In genomic region chr10:4978870-4979269, GRCh38 we compare ENCODE assay signal across 25 cellular contexts.
"Had no signal": no experiment of that assay in that cellular context is flagged by ENCODE, and none has a peak within 500 bp of the region (broad histone marks: within the 10 kb centered on the region; RNA-seq: fewer than 3 reads in every experiment).

No MANE protein-coding gene starts in this region.

- H3K27me3 ChIP-seq: colonic mucosa, dorsolateral prefrontal cortex, esophagus muscularis mucosa, esophagus squamous epithelium, gastrocnemius medialis, gastroesophageal sphincter, heart left ventricle, heart right ventricle had no signal

- H3K27ac ChIP-seq: colonic mucosa, coronary artery, dorsolateral prefrontal cortex, epithelial cell of prostate, esophagus muscularis mucosa, esophagus squamous epithelium, gastrocnemius medialis, gastroesophageal sphincter, heart left ventricle, heart right ventricle had no signal

- ATAC-seq: effector memory CD8-positive, alpha-beta T cell; esophagus mucosa; gastrocnemius medialis; gastroesophageal sphincter; heart left ventricle; heart right ventricle had no signal

- DNase-seq: colonic mucosa; cortex of kidney; dermis blood vessel endothelial cell; dorsolateral prefrontal cortex; effector CD4-positive, alpha-beta T cell; effector CD8-positive, alpha-beta T cell; effector memory CD4-positive, alpha-beta T cell; effector memory CD8-positive, alpha-beta T cell; endodermal cell; erythroblast; esophagus squamous epithelium; foreskin fibroblast; foreskin melanocyte; gastrocnemius medialis; glutamatergic neuron; head of caudate nucleus; heart left ventricle; heart right ventricle had no signal

- FAIRE-seq: endometrium, endothelial cell of umbilical vein had no signal

- H3K4me3 ChIP-seq: colonic mucosa, coronary artery, dorsolateral prefrontal cortex, esophagus muscularis mucosa, esophagus squamous epithelium, gastrocnemius medialis, gastroesophageal sphincter, heart left ventricle, heart right ventricle had no signal

- H3K4me1 ChIP-seq: colonic mucosa had no signal

- H3K9me3 ChIP-seq: colonic mucosa, esophagus muscularis mucosa, esophagus squamous epithelium, gastrocnemius medialis, gastroesophageal sphincter, heart left ventricle, heart right ventricle had no signal

- H3K36me3 ChIP-seq: colonic mucosa had no signal
